ENCODE assay signal across 1 cellular context in genomic region chr2:144432014-144432413, GRCh38.
TF ChIP-seq lines count a peak whose summit lies in the region.

No MANE protein-coding gene starts in this region.

TF ChIP-seq in HEK293, 187 proteins besides CTCF, POLR2A, EP300 and RAD21 (continued from another document):
- TF ChIP-seq, protein P1, sequence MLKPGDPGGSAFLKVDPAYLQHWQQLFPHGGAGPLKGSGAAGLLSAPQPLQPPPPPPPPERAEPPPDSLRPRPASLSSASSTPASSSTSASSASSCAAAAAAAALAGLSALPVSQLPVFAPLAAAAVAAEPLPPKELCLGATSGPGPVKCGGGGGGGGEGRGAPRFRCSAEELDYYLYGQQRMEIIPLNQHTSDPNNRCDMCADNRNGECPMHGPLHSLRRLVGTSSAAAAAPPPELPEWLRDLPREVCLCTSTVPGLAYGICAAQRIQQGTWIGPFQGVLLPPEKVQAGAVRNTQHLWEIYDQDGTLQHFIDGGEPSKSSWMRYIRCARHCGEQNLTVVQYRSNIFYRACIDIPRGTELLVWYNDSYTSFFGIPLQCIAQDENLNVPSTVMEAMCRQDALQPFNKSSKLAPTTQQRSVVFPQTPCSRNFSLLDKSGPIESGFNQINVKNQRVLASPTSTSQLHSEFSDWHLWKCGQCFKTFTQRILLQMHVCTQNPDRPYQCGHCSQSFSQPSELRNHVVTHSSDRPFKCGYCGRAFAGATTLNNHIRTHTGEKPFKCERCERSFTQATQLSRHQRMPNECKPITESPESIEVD (tag by site-specific recombination; IDR thresholded peaks at IDR 0.05): 0 out of 2 replicates have a peak, but pooled peaks have one; percentile 24
- TF ChIP-seq ZNF629 (tag by site-specific recombination; IDR thresholded peaks at IDR 0.05) (peak; percentile 12; the same call in 1 of the 2 replicates), ZNF366 (tag by site-specific recombination; conservative IDR thresholded peaks at IDR 0.05) (no peak), ZBTB26 (tag by site-specific recombination; optimal IDR thresholded peaks at IDR 0.05) (no peak), ZNF148 (tag by site-specific recombination; IDR thresholded peaks at IDR 0.05; ENCODE audit: borderline replicate concordance) (no peak), SP2 (tag by site-specific recombination; IDR thresholded peaks at IDR 0.05) (no peak), ZNF146 (tag by site-specific recombination; IDR thresholded peaks at IDR 0.05) (no peak), ZNF174 (tag by site-specific recombination; IDR thresholded peaks at IDR 0.05) (no peak), ZNF133 (tag by site-specific recombination; IDR thresholded peaks at IDR 0.05) (no peak), ZNF600 (tag by site-specific recombination; IDR thresholded peaks at IDR 0.05) (0 out of 2 replicates have a peak, but pooled peaks have one; percentile 27), MYNN (tag by site-specific recombination; IDR thresholded peaks at IDR 0.05; ENCODE audit: borderline replicate concordance) (no peak), ZNF704 (tag by site-specific recombination; IDR thresholded peaks at IDR 0.05) (no peak), KLF10 (tag by site-specific recombination; IDR thresholded peaks at IDR 0.05) (no peak), YY1 (tag by site-specific recombination; IDR thresholded peaks at IDR 0.05) (no peak), ZNF112 (tag by site-specific recombination; IDR thresholded peaks at IDR 0.05) (no peak)
- TF ChIP-seq, protein P2, sequence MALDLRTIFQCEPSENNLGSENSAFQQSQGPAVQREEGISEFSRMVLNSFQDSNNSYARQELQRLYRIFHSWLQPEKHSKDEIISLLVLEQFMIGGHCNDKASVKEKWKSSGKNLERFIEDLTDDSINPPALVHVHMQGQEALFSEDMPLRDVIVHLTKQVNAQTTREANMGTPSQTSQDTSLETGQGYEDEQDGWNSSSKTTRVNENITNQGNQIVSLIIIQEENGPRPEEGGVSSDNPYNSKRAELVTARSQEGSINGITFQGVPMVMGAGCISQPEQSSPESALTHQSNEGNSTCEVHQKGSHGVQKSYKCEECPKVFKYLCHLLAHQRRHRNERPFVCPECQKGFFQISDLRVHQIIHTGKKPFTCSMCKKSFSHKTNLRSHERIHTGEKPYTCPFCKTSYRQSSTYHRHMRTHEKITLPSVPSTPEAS (tag by site-specific recombination; IDR thresholded peaks at IDR 0.05): no peak
